Comparison of ENCODE assay signal across 15 cellular contexts in the genomic region with DNA sequence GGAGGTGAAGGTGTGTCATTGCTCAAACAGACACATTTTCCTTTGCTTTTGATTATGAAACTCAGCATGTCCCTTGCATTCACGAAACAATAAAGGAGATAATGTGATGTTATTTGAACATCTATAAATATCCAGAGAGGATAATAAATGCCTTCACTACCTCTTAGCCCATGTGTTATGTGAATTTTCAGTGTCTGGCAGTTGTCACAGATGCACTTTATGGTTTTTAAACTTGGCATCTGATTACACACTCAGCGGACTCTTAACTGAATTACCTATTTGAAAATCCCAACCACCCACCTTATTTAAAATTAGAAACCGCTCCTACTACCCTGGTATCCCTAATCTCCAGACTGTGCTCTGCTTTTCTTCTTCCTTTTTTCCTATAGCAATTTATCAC.
DNase-seq lines count a peak whose midpoint lies in the region; ATAC-seq and TF ChIP-seq lines count a peak whose summit lies in the region.
"Had no signal": no experiment of that assay in that cellular context is flagged by ENCODE, and none has a peak within 500 bp of the region (broad histone marks: within the 10 kb centered on the region; RNA-seq: fewer than 3 reads in every experiment).

No MANE protein-coding gene starts in this region.

- TF ChIP-seq CTCF in cardiac muscle cell (IDR thresholded peaks at IDR 0.05; ENCODE audit: low read depth, low read length) = no peak
- TF ChIP-seq CTCF in psoas muscle (IDR thresholded peaks at IDR 0.05) = no peak

- H3K4me3 ChIP-seq in cardiac muscle cell (no peak overlapping the region), psoas muscle (no peak overlapping the region)
- H3K4me3 ChIP-seq: BLaER1 treated with 17β-estradiol and CSF1 and Interleukin-3, amounts not matched to agents 10 nM and 100 nM; GM12878; GM23248; HAP-1 had no signal

- ATAC-seq in left cardiac atrium (no peak), SK-N-SH treated with all-trans-retinoic acid at 6 μM for 48 hours (peak; percentile 71), HG02840 (IDR thresholded peaks at IDR 0.05; ENCODE audit: low FRiP score, unreplicated experiment) (no peak), psoas muscle (no peak)
- ATAC-seq: CD8-positive, alpha-beta T cell; GM12878 had no signal

- H3K9me3 ChIP-seq in cardiac muscle cell (ENCODE audit: low read depth) (no peaks in the 10 kb centered on the region), psoas muscle (no peaks in the 10 kb centered on the region)
- H3K9me3 ChIP-seq: BLaER1 treated with 17β-estradiol and CSF1 and Interleukin-3, amounts not matched to agents 10 nM and 100 nM; HAP-1 had no signal

- WGBS in psoas muscle, 3 donors = 81 to 84% (median 83%) methylated on average over 3 of the region's 3 CpGs

- DNase-seq in cardiac muscle cell (ENCODE audit: low read depth in 1 of 2, low spot score in 1 of 2) = no peak
- DNase-seq in left cardiac atrium = no peak
- DNase-seq in NCI-H82 treated with DMSO at 0.1 percent for 48 hours (lab: John Stamatoyannopoulos, UW; ENCODE audit: unreplicated experiment) = peak; percentile 53
- no peak for DNase-seq in erythroblast (lab: John Stamatoyannopoulos, UW)
- DNase-seq in psoas muscle = no peak
- DNase-seq: 8988T; Calu3; CD8-positive, alpha-beta T cell; DMS79 treated with DMSO at 0.1 percent for 48 hours; GM23248 had no signal

- no peak for TF ChIP-seq POLR2A in erythroblast (IDR thresholded peaks at IDR 0.05; ENCODE audit: low read length)

- no peaks in the 10 kb centered on the region for H3K27me3 ChIP-seq in cardiac muscle cell
- H3K27me3 ChIP-seq in psoas muscle (ENCODE audit: insufficient read depth in 3 of 3, low read length in 2 of 3) = no peaks in the 10 kb centered on the region
- H3K27me3 ChIP-seq: BLaER1 treated with 17β-estradiol and CSF1 and Interleukin-3, amounts not matched to agents 10 nM and 100 nM had no signal

- peak overlapping the region; percentile 6 for H3K27ac ChIP-seq in cardiac muscle cell
- H3K27ac ChIP-seq in psoas muscle = no peak overlapping the region
- H3K27ac ChIP-seq: BLaER1 treated with 17β-estradiol and CSF1 and Interleukin-3, amounts not matched to agents 10 nM and 100 nM; GM23248 had no signal

- intact Hi-C loops in left cardiac atrium (cut with DNase I) (no loop called here), psoas muscle (cut with DNase I) (no loop called here)

- no peaks in the 10 kb centered on the region for H3K36me3 ChIP-seq in cardiac muscle cell
- no peaks in the 10 kb centered on the region for H3K36me3 ChIP-seq in psoas muscle (ENCODE audit: insufficient read depth in 1 of 2, low read depth in 1 of 2)
- H3K36me3 ChIP-seq: BLaER1 treated with 17β-estradiol and CSF1 and Interleukin-3, amounts not matched to agents 10 nM and 100 nM; HAP-1 had no signal

- H3K4me1 ChIP-seq in cardiac muscle cell (ENCODE audit: low read depth) (peaks cover 9% of the 10 kb centered on the region), psoas muscle (no peaks in the 10 kb centered on the region)
- H3K4me1 ChIP-seq: BLaER1 treated with 17β-estradiol and CSF1 and Interleukin-3, amounts not matched to agents 10 nM and 100 nM; HAP-1 had no signal

TF ChIP-seq in SK-N-SH treated with all-trans-retinoic acid at 6 μM for 48 hours, 23 proteins besides CTCF, POLR2A, EP300 and RAD21 (continues in another document):
- TF ChIP-seq ZFP30 (CRISPR knock-in tag; IDR thresholded peaks at IDR 0.05) = no peak
- 0 out of 2 replicates have a peak, but pooled peaks have one; percentile 68 for TF ChIP-seq ZNF565 (CRISPR knock-in tag; conservative IDR thresholded peaks at IDR 0.05; ENCODE audit: low read depth)
- TF ChIP-seq ESRRG (CRISPR knock-in tag; IDR thresholded peaks at IDR 0.05) = no peak
- TF ChIP-seq, protein P1, sequence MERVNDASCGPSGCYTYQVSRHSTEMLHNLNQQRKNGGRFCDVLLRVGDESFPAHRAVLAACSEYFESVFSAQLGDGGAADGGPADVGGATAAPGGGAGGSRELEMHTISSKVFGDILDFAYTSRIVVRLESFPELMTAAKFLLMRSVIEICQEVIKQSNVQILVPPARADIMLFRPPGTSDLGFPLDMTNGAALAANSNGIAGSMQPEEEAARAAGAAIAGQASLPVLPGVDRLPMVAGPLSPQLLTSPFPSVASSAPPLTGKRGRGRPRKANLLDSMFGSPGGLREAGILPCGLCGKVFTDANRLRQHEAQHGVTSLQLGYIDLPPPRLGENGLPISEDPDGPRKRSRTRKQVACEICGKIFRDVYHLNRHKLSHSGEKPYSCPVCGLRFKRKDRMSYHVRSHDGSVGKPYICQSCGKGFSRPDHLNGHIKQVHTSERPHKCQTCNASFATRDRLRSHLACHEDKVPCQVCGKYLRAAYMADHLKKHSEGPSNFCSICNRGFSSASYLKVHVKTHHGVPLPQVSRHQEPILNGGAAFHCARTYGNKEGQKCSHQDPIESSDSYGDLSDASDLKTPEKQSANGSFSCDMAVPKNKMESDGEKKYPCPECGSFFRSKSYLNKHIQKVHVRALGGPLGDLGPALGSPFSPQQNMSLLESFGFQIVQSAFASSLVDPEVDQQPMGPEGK (CRISPR knock-in tag; IDR thresholded peaks at IDR 0.05; ENCODE audit: borderline replicate concordance) = 0 out of 2 replicates have a peak, but pooled peaks have one; percentile 24
- TF ChIP-seq TCF4 (CRISPR knock-in tag; IDR thresholded peaks at IDR 0.05; ENCODE audit: borderline replicate concordance) = peak; percentile 78
- TF ChIP-seq, protein P2, sequence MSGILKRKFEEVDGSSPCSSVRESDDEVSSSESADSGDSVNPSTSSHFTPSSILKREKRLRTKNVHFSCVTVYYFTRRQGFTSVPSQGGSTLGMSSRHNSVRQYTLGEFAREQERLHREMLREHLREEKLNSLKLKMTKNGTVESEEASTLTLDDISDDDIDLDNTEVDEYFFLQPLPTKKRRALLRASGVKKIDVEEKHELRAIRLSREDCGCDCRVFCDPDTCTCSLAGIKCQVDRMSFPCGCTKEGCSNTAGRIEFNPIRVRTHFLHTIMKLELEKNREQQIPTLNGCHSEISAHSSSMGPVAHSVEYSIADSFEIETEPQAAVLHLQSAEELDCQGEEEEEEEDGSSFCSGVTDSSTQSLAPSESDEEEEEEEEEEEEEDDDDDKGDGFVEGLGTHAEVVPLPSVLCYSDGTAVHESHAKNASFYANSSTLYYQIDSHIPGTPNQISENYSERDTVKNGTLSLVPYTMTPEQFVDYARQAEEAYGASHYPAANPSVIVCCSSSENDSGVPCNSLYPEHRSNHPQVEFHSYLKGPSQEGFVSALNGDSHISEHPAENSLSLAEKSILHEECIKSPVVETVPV (CRISPR knock-in tag; IDR thresholded peaks at IDR 0.05) = no peak
- no peak for TF ChIP-seq GLIS3 (CRISPR knock-in tag; IDR thresholded peaks at IDR 0.05)
- peak; percentile 96 for TF ChIP-seq ISL1 (CRISPR knock-in tag; IDR thresholded peaks at IDR 0.05)
- no peak for TF ChIP-seq PPARA (CRISPR knock-in tag; IDR thresholded peaks at IDR 0.05; ENCODE audit: borderline replicate concordance)
- TF ChIP-seq ZNF70 (CRISPR knock-in tag; IDR thresholded peaks at IDR 0.05) = no peak
- peak; percentile 66 for TF ChIP-seq ZC3H10 (CRISPR knock-in tag; IDR thresholded peaks at IDR 0.05)
- TF ChIP-seq, protein P3, sequence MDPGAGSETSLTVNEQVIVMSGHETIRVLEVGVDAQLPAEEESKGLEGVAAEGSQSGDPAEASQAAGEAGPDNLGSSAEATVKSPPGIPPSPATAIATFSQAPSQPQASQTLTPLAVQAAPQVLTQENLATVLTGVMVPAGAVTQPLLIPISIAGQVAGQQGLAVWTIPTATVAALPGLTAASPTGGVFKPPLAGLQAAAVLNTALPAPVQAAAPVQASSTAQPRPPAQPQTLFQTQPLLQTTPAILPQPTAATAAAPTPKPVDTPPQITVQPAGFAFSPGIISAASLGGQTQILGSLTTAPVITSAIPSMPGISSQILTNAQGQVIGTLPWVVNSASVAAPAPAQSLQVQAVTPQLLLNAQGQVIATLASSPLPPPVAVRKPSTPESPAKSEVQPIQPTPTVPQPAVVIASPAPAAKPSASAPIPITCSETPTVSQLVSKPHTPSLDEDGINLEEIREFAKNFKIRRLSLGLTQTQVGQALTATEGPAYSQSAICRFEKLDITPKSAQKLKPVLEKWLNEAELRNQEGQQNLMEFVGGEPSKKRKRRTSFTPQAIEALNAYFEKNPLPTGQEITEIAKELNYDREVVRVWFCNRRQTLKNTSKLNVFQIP (CRISPR knock-in tag; IDR thresholded peaks at IDR 0.05; ENCODE audit: borderline replicate concordance, low read depth) = no peak
- no peak for TF ChIP-seq ZNF8 (CRISPR knock-in tag; IDR thresholded peaks at IDR 0.05)
- no peak for TF ChIP-seq ZFP3 (CRISPR knock-in tag; IDR thresholded peaks at IDR 0.05)
- no peak for TF ChIP-seq ARNTL (CRISPR knock-in tag; IDR thresholded peaks at IDR 0.05; ENCODE audit: borderline replicate concordance, low read depth)
- no peak; the same call in 1 of the 2 replicates for TF ChIP-seq SNAI2 (CRISPR knock-in tag; IDR thresholded peaks at IDR 0.05)
- TF ChIP-seq, protein P4, sequence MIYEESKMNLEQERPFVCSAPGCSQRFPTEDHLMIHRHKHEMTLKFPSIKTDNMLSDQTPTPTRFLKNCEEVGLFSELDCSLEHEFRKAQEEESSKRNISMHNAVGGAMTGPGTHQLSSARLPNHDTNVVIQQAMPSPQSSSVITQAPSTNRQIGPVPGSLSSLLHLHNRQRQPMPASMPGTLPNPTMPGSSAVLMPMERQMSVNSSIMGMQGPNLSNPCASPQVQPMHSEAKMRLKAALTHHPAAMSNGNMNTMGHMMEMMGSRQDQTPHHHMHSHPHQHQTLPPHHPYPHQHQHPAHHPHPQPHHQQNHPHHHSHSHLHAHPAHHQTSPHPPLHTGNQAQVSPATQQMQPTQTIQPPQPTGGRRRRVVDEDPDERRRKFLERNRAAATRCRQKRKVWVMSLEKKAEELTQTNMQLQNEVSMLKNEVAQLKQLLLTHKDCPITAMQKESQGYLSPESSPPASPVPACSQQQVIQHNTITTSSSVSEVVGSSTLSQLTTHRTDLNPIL (CRISPR knock-in tag; IDR thresholded peaks at IDR 0.05; ENCODE audit: low read depth) = no peak
- no peak for TF ChIP-seq RARB (CRISPR knock-in tag; IDR thresholded peaks at IDR 0.05)
- TF ChIP-seq BACH2 (CRISPR knock-in tag; IDR thresholded peaks at IDR 0.05; ENCODE audit: borderline replicate concordance) = no peak
